ENCODE assay signal across 8 cellular contexts in the genomic region with DNA sequence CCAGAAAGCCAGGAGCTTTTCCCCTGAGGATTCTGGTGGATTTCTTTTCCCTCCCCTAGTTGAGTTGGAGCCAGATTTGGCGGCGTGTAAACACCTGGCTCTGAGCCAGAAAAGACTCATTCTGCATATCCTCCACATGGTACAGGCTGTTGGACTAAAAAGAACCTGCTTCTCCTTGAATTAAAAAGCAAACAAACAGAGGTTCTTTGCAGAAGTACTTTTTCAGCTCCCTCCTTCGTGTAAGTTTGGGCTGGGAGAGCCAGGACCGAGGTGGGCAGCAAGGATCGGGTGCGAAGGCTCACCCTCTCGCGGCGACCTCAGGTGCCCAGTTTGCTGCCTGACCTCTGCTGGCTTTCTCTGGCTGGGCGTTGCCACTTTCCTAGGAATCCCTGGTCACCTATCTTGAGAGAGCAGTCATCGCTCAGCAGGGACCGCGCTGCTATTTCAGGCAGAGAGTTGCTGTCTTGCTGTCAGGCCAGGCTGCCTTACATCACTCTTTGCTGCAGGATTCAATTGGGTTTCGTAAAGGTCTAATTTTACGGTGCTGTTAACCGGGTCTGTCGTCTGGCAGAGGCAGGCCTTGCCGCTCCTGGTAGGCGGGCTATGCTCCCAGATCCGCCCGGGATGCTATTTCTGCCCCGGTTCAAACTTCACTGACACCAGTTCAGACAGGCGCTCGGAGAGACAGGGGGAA. TPM values are rescaled to one million over a fixed set of nuclear protein-coding genes. Genes with fewer than 3 reads are reported as not detected.
DNase-seq lines count a peak whose midpoint lies in the region; ATAC-seq and TF ChIP-seq lines count a peak whose summit lies in the region.

No MANE protein-coding gene starts in this region.

- H3K36me3 Mint-ChIP-seq in Caco-2 (ENCODE audit: insufficient read depth, unreplicated experiment): peaks cover 6% of the 10 kb centered on the region

- intact Hi-C loops in Caco-2 (cut with micrococcal nuclease; ENCODE audit: unreplicated experiment): loop anchor here (10.0 kb wide), 1 partner anchor 338 kb away; no protein-coding TSS in a partner anchor

- H3K9me3 ChIP-seq in thymus (ENCODE audit: control insufficient read depth): no peaks in the 10 kb centered on the region
- H3K9me3 ChIP-seq in Caco-2: no peaks in the 10 kb centered on the region

- no peaks in the 10 kb centered on the region for H3K9me3 Mint-ChIP-seq in Caco-2 (ENCODE audit: unreplicated experiment)

- H3K27ac ChIP-seq in brain microvascular endothelial cell (peak overlapping the region; percentile 97), thymus (ENCODE audit: low read depth) (peak overlapping the region; percentile 47)

- in situ Hi-C loops in brain microvascular endothelial cell (cut with HindIII; ENCODE audit: low pct_ligation_motif_present, low sequenced_read_pairs): no loop called here

- no peak overlapping the region for H3K27ac Mint-ChIP-seq in Caco-2 (ENCODE audit: unreplicated experiment)

- TF ChIP-seq CTCF in AG09319 (IDR thresholded peaks at IDR 0.05; ENCODE audit: low read depth, low read length): no peak
- TF ChIP-seq CTCF in brain microvascular endothelial cell (IDR thresholded peaks at IDR 0.05; ENCODE audit: low read depth, low read length, missing control alignments): no peak
- no peak for TF ChIP-seq CTCF in Caco-2 (IDR thresholded peaks at IDR 0.05; ENCODE audit: insufficient read depth in 1 of 2, low read depth in 1 of 2, low read length in 1 of 2, severe bottlenecking in 1 of 2, unreplicated experiment in 1 of 2)

- H3K4me3 ChIP-seq in brain microvascular endothelial cell (ENCODE audit: low read depth, low read length) (peak overlapping the region; percentile 88), thymus (ENCODE audit: low read length) (no peak overlapping the region), Caco-2 (ENCODE audit: low read depth, low read length) (no peak overlapping the region)

- peaks cover 42% of the 10 kb centered on the region for H3K36me3 ChIP-seq in brain microvascular endothelial cell (replicated peaks)
- no peaks in the 10 kb centered on the region for H3K36me3 ChIP-seq in thymus (ENCODE audit: control insufficient read depth, insufficient read depth)
- no peaks in the 10 kb centered on the region for H3K36me3 ChIP-seq in Caco-2 (ENCODE audit: control insufficient read depth, insufficient read depth, low read length)

- BruUV-seq in Caco-2 (replicated peaks; lab: Mats Ljungman, UMichigan): no TSS peak

- 10% methylated on average over 24 of the region's 24 CpGs for WGBS in thymus

- POLR2A ChIA-PET in Caco-2 (lab: Charles Lee): no interaction called here

- peaks cover 53% of the 10 kb centered on the region for H3K27me3 Mint-ChIP-seq in Caco-2 (ENCODE audit: insufficient read depth, unreplicated experiment)

- no peak for ATAC-seq in HG03432 (IDR thresholded peaks at IDR 0.05; ENCODE audit: unreplicated experiment)

- CTCF ChIA-PET in Caco-2 (lab: Charles Lee): no interaction called here

- DNase-seq in AG09319 (ENCODE audit: extremely low read depth, low read depth) (peak; percentile 72), NCI-H1436 treated with DMSO at 0.1 percent for 48 hours (lab: John Stamatoyannopoulos, UW) (peak; percentile 22), brain microvascular endothelial cell (peak; percentile 78), islet precursor cell (peak; percentile 91), OCI-M2 (lab: John Stamatoyannopoulos, UW; ENCODE audit: unreplicated experiment) (no peak), Caco-2 (no peak)

- peaks cover 12% of the 10 kb centered on the region for H3K4me1 Mint-ChIP-seq in Caco-2 (ENCODE audit: low read depth, unreplicated experiment)

- H3K27me3 ChIP-seq in brain microvascular endothelial cell (replicated peaks): no peaks in the 10 kb centered on the region
- H3K27me3 ChIP-seq in thymus (ENCODE audit: control insufficient read depth, insufficient read depth): peaks cover 30% of the 10 kb centered on the region
- peaks cover 4% of the 10 kb centered on the region for H3K27me3 ChIP-seq in Caco-2 (replicated peaks; ENCODE audit: control insufficient read depth, insufficient read depth, low read length)

- H3K4me1 ChIP-seq in thymus (ENCODE audit: control insufficient read depth, insufficient read depth, low read length) (no peaks in the 10 kb centered on the region), Caco-2 (no peaks in the 10 kb centered on the region)

- H3K4me3 Mint-ChIP-seq in Caco-2 (ENCODE audit: unreplicated experiment): no peak overlapping the region

RNA-seq across cellular contexts. Expression of a gene that starts 3.2 kb away (rescaled TPM):
- polyA plus RNA-seq in thymus: 0.34 TPM
- total RNA-seq in Caco-2 (2022): not detected in 2 replicates

Comparison
In these comparisons a context has a peak if more than half of its experiments do, and no peak if none do; other contexts are left out.
1. DNase-seq: peak in AG09319 (single experiment), NCI-H1436 treated with DMSO at 0.1 percent for 48 hours (single experiment), brain microvascular endothelial cell (single experiment) and islet precursor cell (single experiment); none in OCI-M2 (single experiment) and Caco-2 (0 of 2).